In the genomic region with DNA sequence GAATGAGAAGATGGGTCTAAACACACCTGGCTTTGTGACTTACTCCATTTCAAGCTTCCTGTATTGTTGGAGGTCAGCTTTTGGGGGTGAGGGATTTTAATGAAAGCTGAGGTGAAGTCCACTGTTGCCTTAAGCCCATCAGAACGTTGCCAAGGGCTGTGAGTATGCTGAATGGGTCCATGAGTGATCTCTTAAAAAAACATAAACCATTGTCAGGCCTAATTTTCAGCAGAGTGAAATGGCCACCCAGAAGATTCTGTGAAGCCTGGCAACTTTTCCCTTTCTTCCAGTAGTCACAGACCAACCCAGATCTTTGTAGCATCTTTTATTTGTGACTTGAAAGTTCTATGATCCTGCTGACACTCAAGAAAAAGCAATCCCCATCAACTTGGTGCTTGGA, we compare ENCODE assay signal across 16 cellular contexts.
DNase-seq lines count a peak whose midpoint lies in the region; ATAC-seq and TF ChIP-seq lines count a peak whose summit lies in the region.
"Had no signal": no experiment of that assay in that cellular context is flagged by ENCODE, and none has a peak within 500 bp of the region (broad histone marks: within the 10 kb centered on the region; RNA-seq: fewer than 3 reads in every experiment).

No MANE protein-coding gene starts in this region.

- DNase-seq in MCF 10A (ENCODE audit: unreplicated experiment) = no peak
- no peak for DNase-seq in mammary epithelial cell
- no peak for DNase-seq in RWPE2 (ENCODE audit: low spot score)
- DNase-seq in memory B cell (ENCODE audit: low spot score in 2 of 2) = no peak
- no peak for DNase-seq in type B pancreatic cell (ENCODE audit: extremely low spot score, unreplicated experiment)
- no peak for DNase-seq in tibial nerve (ENCODE audit: low spot score in 2 of 2)
- DNase-seq in substantia nigra (lab: John Stamatoyannopoulos, UW) = no peak
- no peak for DNase-seq in NCI-H2227 (lab: John Stamatoyannopoulos, UW; ENCODE audit: unreplicated experiment)
- DNase-seq: activated CD4-positive, alpha-beta T cell treated with anti-CD3 and anti-CD28 coated beads for 48 hours; activated T-cell treated with anti-CD3 and anti-CD28 coated beads for 4 hours; GOT3; left colon; OCI-M1; SK-N-SH; stimulated activated naive CD8-positive, alpha-beta T cell treated with anti-CD3 and anti-CD28 coated beads, Interleukin-15, Interleukin-2, amounts not matched to agents 100 U/mL and 50 U/mL, for 24 hours had no signal

- POLR2A ChIA-PET in MCF 10A (lab: Yijun Ruan, JAX) = interaction anchor here (0.6 to 1.7 kb wide), 3 partner anchors 23 to 72 kb away, joined by 3 read pairs; no protein-coding TSS in a partner anchor

- no peaks in the 10 kb centered on the region for H3K27me3 Mint-ChIP-seq in MCF 10A (ENCODE audit: insufficient read depth, unreplicated experiment)
- H3K27me3 Mint-ChIP-seq in memory B cell = no peaks in the 10 kb centered on the region
- no peaks in the 10 kb centered on the region for H3K27me3 Mint-ChIP-seq in type B pancreatic cell

- no peak overlapping the region for H2AFZ ChIP-seq in mammary epithelial cell (ENCODE audit: low read depth, low read length)
- H2AFZ ChIP-seq: parathyroid adenoma had no signal

- H3K4me1 ChIP-seq in mammary epithelial cell (ENCODE audit: insufficient read depth, low read length) (peaks cover 31% of the 10 kb centered on the region), RWPE2 (ENCODE audit: insufficient read depth, poor library complexity, severe bottlenecking) (peaks cover 46% of the 10 kb centered on the region), tibial nerve (peaks cover 0 to 42% (median 26%) of the 10 kb centered on the region in 4 donors)

- H3K4me3 Mint-ChIP-seq in MCF 10A (ENCODE audit: unreplicated experiment) (no peak overlapping the region), memory B cell (no peak overlapping the region), type B pancreatic cell (no peak overlapping the region)

- H3K4me3 ChIP-seq in mammary epithelial cell (replicated peaks in 1 of 3; ENCODE audit: insufficient read depth in 1 of 3, low read depth in 2 of 3, low read length in 3 of 3) = no peak overlapping the region
- H3K4me3 ChIP-seq in RWPE2 (ENCODE audit: severe bottlenecking) = no peak overlapping the region
- no peak overlapping the region for H3K4me3 ChIP-seq in tibial nerve

- dilution Hi-C loops in mammary epithelial cell (cut with HindIII; ENCODE audit: low sequenced_read_pairs) = no loop called here

- no peaks in the 10 kb centered on the region for H4K20me1 ChIP-seq in mammary epithelial cell (ENCODE audit: insufficient read depth, low read length)

- intact Hi-C loops in MCF 10A (cut with micrococcal nuclease) = no loop called here
- intact Hi-C loops in mammary epithelial cell (cut with micrococcal nuclease) = no loop called here

- BruUV-seq in MCF 10A (replicated peaks; lab: Mats Ljungman, UMichigan) (no TSS peak), mammary epithelial cell (replicated peaks; lab: Mats Ljungman, UMichigan) (no TSS peak)

- peaks cover 2% of the 10 kb centered on the region for H3K36me3 ChIP-seq in mammary epithelial cell (ENCODE audit: insufficient read depth, low read length)
- H3K36me3 ChIP-seq in RWPE2 (ENCODE audit: low read depth) = peaks cover 51% of the 10 kb centered on the region
- no peaks in the 10 kb centered on the region for H3K36me3 ChIP-seq in tibial nerve

- no peaks in the 10 kb centered on the region for H3K9me3 ChIP-seq in mammary epithelial cell (replicated peaks; ENCODE audit: insufficient read depth, low read length)
- H3K9me3 ChIP-seq in RWPE2 (ENCODE audit: severe bottlenecking) = no peaks in the 10 kb centered on the region
- no peaks in the 10 kb centered on the region for H3K9me3 ChIP-seq in tibial nerve
- H3K9me3 ChIP-seq: SK-N-SH had no signal

- H3K4me2 ChIP-seq in mammary epithelial cell (ENCODE audit: insufficient read depth, low read depth, low read length) = no peak overlapping the region
- H3K4me2 ChIP-seq: SK-N-SH had no signal

- H3K36me3 Mint-ChIP-seq in MCF 10A (ENCODE audit: insufficient read depth, unreplicated experiment) (peaks cover 11% of the 10 kb centered on the region), memory B cell (peaks cover 13% of the 10 kb centered on the region), type B pancreatic cell (peaks cover 13% of the 10 kb centered on the region)

- H3K4me1 Mint-ChIP-seq in MCF 10A (ENCODE audit: insufficient read depth, unreplicated experiment) (peaks cover 29% of the 10 kb centered on the region), memory B cell (peaks cover 48% of the 10 kb centered on the region), type B pancreatic cell (ENCODE audit: unreplicated experiment) (peaks cover 43% of the 10 kb centered on the region)

- CTCF ChIA-PET in MCF 10A (lab: Yijun Ruan, JAX) (interaction anchor here (0.6 kb wide), 1 partner anchor 48 kb away, joined by 3 read pairs; no protein-coding TSS in a partner anchor), mammary epithelial cell (lab: Charles Lee; ENCODE audit: low non-redundant PET) (no interaction called here)

- H3K79me2 ChIP-seq in mammary epithelial cell (ENCODE audit: insufficient read depth, low read length) = peaks cover 81% of the 10 kb centered on the region
- H3K79me2 ChIP-seq: parathyroid adenoma had no signal

- no peak overlapping the region for H3K9ac ChIP-seq in mammary epithelial cell (ENCODE audit: insufficient read depth, low read length)
- H3K9ac ChIP-seq: parathyroid adenoma, SK-N-SH had no signal

- no peak for TF ChIP-seq CTCF in MCF 10A (IDR thresholded peaks at IDR 0.05; ENCODE audit: unreplicated experiment)
- no peak for TF ChIP-seq CTCF in mammary epithelial cell (conservative IDR thresholded peaks at IDR 0.05 in 1 of 2, IDR thresholded peaks at IDR 0.05 in 1 of 2; ENCODE audit: extremely low read depth in 1 of 2, insufficient read depth in 1 of 2, low read depth in 1 of 2, low read length in 2 of 2)
- TF ChIP-seq CTCF in RWPE2 (IDR thresholded peaks at IDR 0.05; ENCODE audit: poor library complexity, severe bottlenecking) = no peak
- TF ChIP-seq CTCF in type B pancreatic cell (conservative IDR thresholded peaks at IDR 0.05) = no peak
- TF ChIP-seq CTCF in tibial nerve (IDR thresholded peaks at IDR 0.05) = no peak

- ATAC-seq in RWPE2 (ENCODE audit: low read depth) = no peak
- ATAC-seq in memory B cell (ENCODE audit: low read depth) = no peak
- ATAC-seq: left colon; stimulated activated naive CD8-positive, alpha-beta T cell treated with anti-CD3 and anti-CD28 coated beads, Interleukin-15, Interleukin-2, amounts not matched to agents 100 U/mL and 50 U/mL, for 24 hours had no signal

- no peak for TF ChIP-seq EP300 in tibial nerve (IDR thresholded peaks at IDR 0.05)

- H3K27ac ChIP-seq in mammary epithelial cell (ENCODE audit: insufficient read depth, low read depth, low read length) (no peak overlapping the region), RWPE2 (ENCODE audit: poor library complexity, severe bottlenecking) (peak overlapping the region; percentile 98), tibial nerve (no peak overlapping the region), substantia nigra (ENCODE audit: low read depth, low read length, poor library complexity, severe bottlenecking) (no peak overlapping the region)
- H3K27ac ChIP-seq: parathyroid adenoma had no signal

- in situ Hi-C loops in mammary epithelial cell (cut with MboI; ENCODE audit: low sequenced_read_pairs in 2 of 2) = no loop called here

- H3K27ac Mint-ChIP-seq in MCF 10A (ENCODE audit: low read depth, unreplicated experiment) (peak overlapping the region; percentile 31), memory B cell (peak overlapping the region; percentile 79), type B pancreatic cell (peak overlapping the region; percentile 71)

- no peak for TF ChIP-seq POLR2A in tibial nerve (IDR thresholded peaks at IDR 0.05)

- H3K9me3 Mint-ChIP-seq in MCF 10A (ENCODE audit: unreplicated experiment) (no peaks in the 10 kb centered on the region), memory B cell (no peaks in the 10 kb centered on the region), type B pancreatic cell (no peaks in the 10 kb centered on the region)

- H3K27me3 ChIP-seq in mammary epithelial cell (ENCODE audit: insufficient read depth, low read length) (no peaks in the 10 kb centered on the region), RWPE2 (ENCODE audit: insufficient read depth, poor library complexity, severe bottlenecking) (no peaks in the 10 kb centered on the region), tibial nerve (no peaks in the 10 kb centered on the region)

- 86% methylated on average over 1 of the region's 1 CpG for WGBS in mammary epithelial cell (ENCODE audit: low coverage, missing lambda C conversion rate)
- WGBS in tibial nerve, 2 donors = 67 to 76% methylated on average over 1 of the region's 1 CpG
